ENCODE assay signal across 29 cellular contexts in the genomic region with DNA sequence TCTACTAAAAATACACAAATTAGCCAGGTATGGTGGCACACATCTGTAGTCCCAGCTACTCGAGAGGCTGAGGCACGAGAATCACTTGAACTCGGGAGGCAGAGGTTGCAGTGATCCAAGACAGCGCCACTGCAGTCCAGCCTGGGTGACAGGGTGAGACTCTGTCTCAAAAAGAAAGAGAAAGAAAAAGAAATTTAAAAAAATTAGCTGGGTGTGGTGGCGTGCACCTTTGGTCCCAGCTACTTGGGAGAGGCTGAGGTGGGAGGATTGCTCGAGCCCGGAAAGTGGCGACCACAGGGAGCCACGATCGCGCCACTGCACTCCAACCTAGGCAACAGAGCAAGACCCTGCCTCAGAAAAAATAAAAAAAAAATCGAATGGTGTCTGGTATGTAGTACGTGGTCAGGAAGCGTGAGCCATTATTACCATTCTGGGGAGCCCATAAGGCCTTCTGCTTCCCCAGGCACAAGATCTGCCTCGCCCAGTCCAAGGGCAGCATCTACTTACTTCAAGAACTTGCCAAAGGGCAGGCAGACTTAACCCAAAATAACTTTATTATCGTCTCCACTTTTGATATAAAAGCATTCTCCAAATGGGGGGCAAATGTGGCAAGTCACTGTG. TPM values are rescaled to one million over a fixed set of nuclear protein-coding genes. Genes with fewer than 3 reads are reported as not detected.
"Had no signal": no experiment of that assay in that cellular context is flagged by ENCODE, and none has a peak within 500 bp of the region (broad histone marks: within the 10 kb centered on the region; RNA-seq: fewer than 3 reads in every experiment).

No MANE protein-coding gene starts in this region.

- H3K4me3 ChIP-seq: coronary artery, esophagus squamous epithelium, lung, ovary, right lobe of liver, smooth muscle cell, stomach, thyroid gland, vagina had no signal

- ATAC-seq: effector memory CD8-positive, alpha-beta T cell; left lobe of liver had no signal

- H3K4me3 Mint-ChIP-seq: effector memory CD8-positive, alpha-beta T cell; memory B cell; nephron had no signal

- DNase-seq: dermis blood vessel endothelial cell; effector memory CD8-positive, alpha-beta T cell; erythroblast; esophagus squamous epithelium; foreskin melanocyte; glutamatergic neuron; kidney; occipital lobe; ovary; right lobe of liver; stimulated activated CD4-positive, alpha-beta T cell treated with anti-CD3 and anti-CD28 coated beads, Interleukin-12 subunit alpha, Interleukin-12 subunit beta, amount 100 ng/mL, for 4 hours; stimulated activated CD4-positive, alpha-beta T cell treated with anti-CD3 and anti-CD28 coated beads, Interleukin-4, amount 100 ng/mL, for 1 hour; stimulated activated CD8-positive, alpha-beta memory T cell treated with anti-CD3 and anti-CD28 coated beads, Interleukin-4, amount 100 ng/mL, for 48 hours; stimulated activated naive CD4-positive, alpha-beta T cell treated with Interleukin-2 at 50 U/mL for 16 hours; stomach; thyroid gland; trophoblast cell had no signal

- H3K27ac Mint-ChIP-seq: effector memory CD8-positive, alpha-beta T cell; memory B cell; nephron had no signal

- H3K9me3 ChIP-seq: ovary, thyroid gland had no signal

- H3K36me3 ChIP-seq: esophagus squamous epithelium, ovary, right lobe of liver, stomach, thyroid gland, vagina had no signal

- H3K4me1 ChIP-seq: esophagus squamous epithelium, right lobe of liver, stomach, thyroid gland, vagina had no signal

- H3K4me1 Mint-ChIP-seq: memory B cell, nephron had no signal

- H3K27ac ChIP-seq: coronary artery, esophagus squamous epithelium, ovary, right lobe of liver, stomach, thyroid gland, vagina had no signal

- H3K27me3 ChIP-seq: esophagus squamous epithelium, ovary, right lobe of liver, stomach, thyroid gland, vagina had no signal

- H3K4me2 ChIP-seq: smooth muscle cell had no signal

- H3K9me3 Mint-ChIP-seq: effector memory CD8-positive, alpha-beta T cell had no signal

RNA-seq across cellular contexts. Expression of a gene that starts 12.4 kb away (rescaled TPM):
- total RNA-seq: dermis blood vessel endothelial cell, esophagus squamous epithelium, kidney, liver, lung, mononuclear cell, ovary, posterior vena cava, smooth muscle cell, subcutaneous adipose tissue, thyroid gland, ureter, vagina had no signal
- polyA plus RNA-seq: liver, lung, ovary, stomach had no signal
